In the genomic region with DNA sequence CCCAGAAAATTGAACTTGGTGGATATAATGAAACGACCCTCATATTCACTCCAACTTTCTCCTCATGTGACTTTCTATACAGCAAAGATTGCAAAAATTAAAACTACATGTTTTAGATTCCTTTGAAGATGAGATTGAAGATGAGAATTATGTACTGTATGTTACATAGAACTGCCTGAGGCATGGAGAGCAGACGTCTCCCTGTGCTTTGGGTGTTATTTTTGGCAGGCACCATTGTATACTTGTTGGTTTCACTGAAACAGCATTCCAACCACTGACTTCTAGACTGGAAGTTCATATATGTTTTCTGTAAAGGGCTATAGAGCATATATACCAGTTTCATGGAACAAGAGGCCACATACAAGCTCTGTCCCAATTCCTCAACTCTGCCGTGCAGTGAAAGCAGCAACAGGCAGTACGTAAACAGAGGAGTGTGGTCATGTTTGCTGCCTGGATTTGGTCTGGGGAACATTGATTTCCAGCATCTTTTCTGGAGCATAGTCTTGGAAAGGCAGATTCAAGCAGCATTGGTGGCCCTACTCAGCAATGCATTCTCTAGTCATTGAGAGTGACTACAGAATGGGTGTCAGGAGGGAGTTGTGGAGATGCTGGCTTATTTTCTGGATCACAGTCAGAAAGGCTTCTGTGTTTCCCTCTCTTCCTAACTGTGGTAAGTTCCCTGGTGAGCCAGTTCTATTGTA, we compare ENCODE assay signal across 22 cellular contexts. TPM values are rescaled to one million over a fixed set of nuclear protein-coding genes. Genes with fewer than 3 reads are reported as not detected.
DNase-seq lines count a peak whose midpoint lies in the region; TF ChIP-seq lines count a peak whose summit lies in the region.
"Had no signal": no experiment of that assay in that cellular context is flagged by ENCODE, and none has a peak within 500 bp of the region (broad histone marks: within the 10 kb centered on the region; RNA-seq: fewer than 3 reads in every experiment).

No MANE protein-coding gene starts in this region.

- H3K79me2 ChIP-seq in mammary epithelial cell (ENCODE audit: insufficient read depth, low read length) (no peaks in the 10 kb centered on the region), neural progenitor cell (ENCODE audit: low read depth) (no peaks in the 10 kb centered on the region)

- H3K9ac ChIP-seq in mammary epithelial cell (ENCODE audit: insufficient read depth, low read length) (no peak overlapping the region), neural progenitor cell (no peak overlapping the region)
- H3K9ac ChIP-seq: BLaER1, SK-N-SH had no signal

- no peaks in the 10 kb centered on the region for H3K36me3 Mint-ChIP-seq in neural progenitor cell

- H2AFZ ChIP-seq in mammary epithelial cell (ENCODE audit: low read depth, low read length) (no peak overlapping the region), neural progenitor cell (replicated peaks) (peak overlapping the region; percentile 35)

- in situ Hi-C loops in mammary epithelial cell (cut with MboI; ENCODE audit: low sequenced_read_pairs in 2 of 2) = no loop called here

- CTCF ChIA-PET in mammary epithelial cell (lab: Charles Lee; ENCODE audit: low non-redundant PET) = no interaction called here

- dilution Hi-C loops in mammary epithelial cell (cut with HindIII; ENCODE audit: low sequenced_read_pairs) = no loop called here

- H3K27me3 Mint-ChIP-seq in neural progenitor cell (ENCODE audit: insufficient read depth, low read depth) = peaks cover 2% of the 10 kb centered on the region
- H3K27me3 Mint-ChIP-seq: CD4-positive, alpha-beta T cell had no signal

- BruUV-seq in mammary epithelial cell (replicated peaks; lab: Mats Ljungman, UMichigan) = no TSS peak

- H3K4me2 ChIP-seq in mammary epithelial cell (ENCODE audit: insufficient read depth, low read depth, low read length) (no peak overlapping the region), neural progenitor cell (no peak overlapping the region)
- H3K4me2 ChIP-seq: BLaER1, SK-N-SH had no signal

- H3K27ac ChIP-seq in mammary epithelial cell (ENCODE audit: insufficient read depth, low read depth, low read length) (no peak overlapping the region), neural progenitor cell (no peak overlapping the region)
- no peak overlapping the region for H3K27ac ChIP-seq in effector memory CD4-positive, alpha-beta T cell (ENCODE audit: insufficient read depth, low read length, poor library complexity, severe bottlenecking)
- H3K27ac ChIP-seq: 22Rv1, BLaER1 had no signal

- H3K4me3 Mint-ChIP-seq in neural progenitor cell = no peak overlapping the region
- H3K4me3 Mint-ChIP-seq: CD4-positive, alpha-beta T cell had no signal

- H3K27ac Mint-ChIP-seq in neural progenitor cell = no peak overlapping the region
- H3K27ac Mint-ChIP-seq: CD4-positive, alpha-beta T cell had no signal

- WGBS in mammary epithelial cell (ENCODE audit: low coverage, missing lambda C conversion rate) = 72% methylated on average over 4 of the region's 4 CpGs

- TF ChIP-seq CTCF in mammary epithelial cell (conservative IDR thresholded peaks at IDR 0.05 in 1 of 2, IDR thresholded peaks at IDR 0.05 in 1 of 2; ENCODE audit: extremely low read depth in 1 of 2, insufficient read depth in 1 of 2, low read depth in 1 of 2, low read length in 2 of 2) = no peak
- TF ChIP-seq CTCF in neural progenitor cell (IDR thresholded peaks at IDR 0.05) = no peak

- H4K20me1 ChIP-seq in mammary epithelial cell (ENCODE audit: insufficient read depth, low read length) = no peaks in the 10 kb centered on the region
- no peaks in the 10 kb centered on the region for H4K20me1 ChIP-seq in neural progenitor cell (ENCODE audit: low read depth)
- H4K20me1 ChIP-seq: BLaER1 had no signal

- H3K4me1 Mint-ChIP-seq in neural progenitor cell = no peaks in the 10 kb centered on the region

- H3K4me1 ChIP-seq in mammary epithelial cell (ENCODE audit: insufficient read depth, low read length) (no peaks in the 10 kb centered on the region), neural progenitor cell (peaks cover 7% of the 10 kb centered on the region)
- H3K4me1 ChIP-seq in effector memory CD4-positive, alpha-beta T cell (ENCODE audit: control insufficient read depth, insufficient read depth, low read length, poor library complexity, severe bottlenecking) = no peaks in the 10 kb centered on the region
- H3K4me1 ChIP-seq: BLaER1 had no signal

- no peaks in the 10 kb centered on the region for H3K27me3 ChIP-seq in mammary epithelial cell (ENCODE audit: insufficient read depth, low read length)
- no peaks in the 10 kb centered on the region for H3K27me3 ChIP-seq in neural progenitor cell
- no peaks in the 10 kb centered on the region for H3K27me3 ChIP-seq in effector memory CD4-positive, alpha-beta T cell (replicated peaks; ENCODE audit: control insufficient read depth, insufficient read depth, low read length, poor library complexity, severe bottlenecking)
- H3K27me3 ChIP-seq: BLaER1 had no signal

- no peak overlapping the region for H3K4me3 ChIP-seq in mammary epithelial cell (replicated peaks in 1 of 3; ENCODE audit: insufficient read depth in 1 of 3, low read depth in 2 of 3, low read length in 3 of 3)
- H3K4me3 ChIP-seq in neural progenitor cell = no peak overlapping the region
- H3K4me3 ChIP-seq in effector memory CD4-positive, alpha-beta T cell (ENCODE audit: insufficient read depth, low read depth, low read length, poor library complexity, severe bottlenecking) = no peak overlapping the region
- H3K4me3 ChIP-seq: BLaER1 had no signal

- intact Hi-C loops in mammary epithelial cell (cut with micrococcal nuclease) = no loop called here

- no peaks in the 10 kb centered on the region for H3K36me3 ChIP-seq in mammary epithelial cell (ENCODE audit: insufficient read depth, low read length)
- H3K36me3 ChIP-seq in neural progenitor cell = no peaks in the 10 kb centered on the region
- H3K36me3 ChIP-seq in effector memory CD4-positive, alpha-beta T cell (ENCODE audit: control insufficient read depth, insufficient read depth, low read length) = no peaks in the 10 kb centered on the region
- H3K36me3 ChIP-seq: BLaER1 had no signal

- H3F3A ChIP-seq in neural progenitor cell (ENCODE audit: low read depth) = no peaks in the 10 kb centered on the region

- H3K9me3 ChIP-seq in mammary epithelial cell (replicated peaks; ENCODE audit: insufficient read depth, low read length) = no peaks in the 10 kb centered on the region
- H3K9me3 ChIP-seq in neural progenitor cell (ENCODE audit: low read depth) = no peaks in the 10 kb centered on the region
- no peaks in the 10 kb centered on the region for H3K9me3 ChIP-seq in effector memory CD4-positive, alpha-beta T cell (ENCODE audit: control insufficient read depth, low read length)
- H3K9me3 ChIP-seq: BLaER1, SK-N-SH had no signal

- peaks cover 3% of the 10 kb centered on the region for H3K9me3 Mint-ChIP-seq in neural progenitor cell
- H3K9me3 Mint-ChIP-seq: CD4-positive, alpha-beta T cell had no signal

- DNase-seq in NCI-H446 (lab: John Stamatoyannopoulos, UW) (peak; percentile 52 to 56), NCI-H446 treated with DMSO at 0.1 percent for 48 hours (lab: John Stamatoyannopoulos, UW) (no peak), mammary epithelial cell (peak; percentile 16), neural progenitor cell (ENCODE audit: low spot score) (no peak), D341Med (ENCODE audit: low spot score) (no peak), islet precursor cell (no peak)
- DNase-seq in effector memory CD4-positive, alpha-beta T cell = no peak
- DNase-seq in activated naive CD4-positive, alpha-beta T cell treated with anti-CD3 and anti-CD28 coated beads, Interleukin-2, amount 50 U/mL, for 16 hours = no peak
- DNase-seq: ACHN; CD4-positive, alpha-beta T cell; DMS 273 treated with DMSO at 0.1 percent for 48 hours; DMS79 treated with DMSO at 0.1 percent for 48 hours; NCI-H1092 treated with DMSO at 0.1 percent for 48 hours; NCI-H1436 treated with DMSO at 0.1 percent for 48 hours; NCI-H1930; NCI-H2171 treated with DMSO at 0.1 percent for 48 hours; NK-92 treated with Interleukin-12 subunit alpha and Interleukin-12 subunit beta, amount 100 ng/mL, for 24 hours; SIG-M5; SK-N-SH had no signal

RNA-seq across cellular contexts. Expression of a gene that starts 57.7 kb away (rescaled TPM):
- 10 to 100 TPM; 29.7 to 61.1 TPM for total RNA-seq in mammary epithelial cell
- polyA plus RNA-seq in mammary epithelial cell = 18.0 TPM
- polyA minus RNA-seq in mammary epithelial cell = 10.6 TPM
- 0.17 and 0.22 TPM in 2 replicates for total RNA-seq in neural progenitor cell (ENCODE audit: low replicate concordance)
- total RNA-seq: CD4-positive, alpha-beta T cell; LHCN-M2 had no signal

Comparison
In these comparisons a context has a peak if more than half of its experiments do, and no peak if none do; other contexts are left out.
1. DNase-seq: peak in NCI-H446 (2 of 2) and mammary epithelial cell (single experiment); none in NCI-H446 treated with DMSO at 0.1 percent for 48 hours (single experiment), neural progenitor cell (single experiment), D341Med (single experiment), effector memory CD4-positive, alpha-beta T cell (0 of 3), islet precursor cell (single experiment) and activated naive CD4-positive, alpha-beta T cell treated with anti-CD3 and anti-CD28 coated beads, Interleukin-2, amount 50 U/mL, for 16 hours (single experiment).
2. RNA of a gene that starts 57.7 kb away (total RNA-seq): 29.7 to 61.1 TPM in mammary epithelial cell; 0.17 to 0.22 TPM in neural progenitor cell; every median in the first group is over 10 times any median in the second.